In genomic region chr13:79401259-79402071, GRCh38 we compare ENCODE assay signal across 8 cellular contexts. TPM values are rescaled to one million over a fixed set of nuclear protein-coding genes. Genes with fewer than 3 reads are reported as not detected.
DNase-seq lines count a peak whose midpoint lies in the region; ATAC-seq and TF ChIP-seq lines count a peak whose summit lies in the region.

No MANE protein-coding gene starts in this region.

- peaks cover 68% of the 10 kb centered on the region for H4K20me1 ChIP-seq in OCI-LY3 (ENCODE audit: insufficient read depth, low read length)

- peak; percentile 16 for TF ChIP-seq CTCF in OCI-LY3 (IDR thresholded peaks at IDR 0.05; ENCODE audit: low read depth, low read length)
- TF ChIP-seq CTCF in psoas muscle (IDR thresholded peaks at IDR 0.05): no peak
- no peak for TF ChIP-seq CTCF in RWPE1 (conservative IDR thresholded peaks at IDR 0.05; ENCODE audit: low read depth)

- H3K4me3 ChIP-seq in OCI-LY3 (ENCODE audit: low read length) (0 out of 2 replicates have a peak overlapping the region, but pooled peaks have one; percentile 14), psoas muscle (peak overlapping the region; percentile 72)

- DNase-seq in psoas muscle (no peak), SHP77 (lab: John Stamatoyannopoulos, UW) (no peak), cerebellar nuclear complex (lab: John Stamatoyannopoulos, UW) (no peak), RWPE1 (ENCODE audit: low spot score) (no peak)

- H3K36me3 ChIP-seq in OCI-LY3 (replicated peaks; ENCODE audit: low read depth, low read length) (peaks cover 60% of the 10 kb centered on the region), psoas muscle (ENCODE audit: insufficient read depth in 1 of 2, low read depth in 1 of 2) (peaks cover 0 to 25% of the 10 kb centered on the region in 2 donors)

- H3K9me3 ChIP-seq in OCI-LY3 (ENCODE audit: insufficient read depth, low read length) (peaks cover 4% of the 10 kb centered on the region; the same call in 1 of the 2 replicates), psoas muscle (no peaks in the 10 kb centered on the region)

- H3K27ac ChIP-seq in OCI-LY3 (ENCODE audit: low read length): peak overlapping the region; percentile 9
- H3K27ac ChIP-seq in psoas muscle: peak overlapping the region; percentile 66
- no peak overlapping the region for H3K27ac ChIP-seq in RWPE1

- CTCF ChIA-PET in RWPE1 (lab: Yijun Ruan, JAX): interaction anchor here (0.6 to 0.7 kb wide), 3 partner anchors 73 to 1244 kb away, joined by 3 to 6 read pairs (median 5); no protein-coding TSS in a partner anchor

- WGBS in psoas muscle, 3 donors: 51 to 62% (median 56%) methylated on average over 2 of the region's 2 CpGs

- peak overlapping the region; percentile 83 for H3K4me2 ChIP-seq in OCI-LY3 (ENCODE audit: low read length)

- ATAC-seq in GM19023 (IDR thresholded peaks at IDR 0.05; ENCODE audit: unreplicated experiment): peak; percentile 17
- peak; percentile 33 for ATAC-seq in HG02798 (IDR thresholded peaks at IDR 0.05; ENCODE audit: poor library complexity, unreplicated experiment)
- no peak for ATAC-seq in psoas muscle
- no peak for ATAC-seq in SK-N-SH treated with all-trans-retinoic acid at 6 μM for 48 hours

- peaks cover 100% of the 10 kb centered on the region for H3K79me2 ChIP-seq in OCI-LY3 (ENCODE audit: low read length)

- peaks cover 43% of the 10 kb centered on the region for H3K4me1 ChIP-seq in OCI-LY3 (ENCODE audit: low read length)
- peaks cover 56% of the 10 kb centered on the region for H3K4me1 ChIP-seq in psoas muscle

- no peaks in the 10 kb centered on the region for H3K27me3 ChIP-seq in OCI-LY3 (ENCODE audit: low read depth, low read length)
- H3K27me3 ChIP-seq in psoas muscle (ENCODE audit: insufficient read depth in 3 of 3, low read length in 2 of 3): no peaks in the 10 kb centered on the region

- intact Hi-C loops in psoas muscle (cut with DNase I): no loop called here

- H3K9ac ChIP-seq in OCI-LY3 (ENCODE audit: low read length): no peak overlapping the region; the same call in 1 of the 2 replicates

- no peak overlapping the region for H2AFZ ChIP-seq in OCI-LY3 (ENCODE audit: low read depth, low read length)

- POLR2A ChIA-PET in RWPE1 (lab: Yijun Ruan, JAX; ENCODE audit: low non-redundant PET): interaction anchor here (0.6 kb wide), 1 partner anchor 331 kb away, joined by 4 read pairs; no protein-coding TSS in a partner anchor

TF ChIP-seq in SK-N-SH treated with all-trans-retinoic acid at 6 μM for 48 hours, 23 proteins besides CTCF, POLR2A, EP300 and RAD21:
- no peak for TF ChIP-seq TCF4 (CRISPR knock-in tag; IDR thresholded peaks at IDR 0.05; ENCODE audit: borderline replicate concordance)
- no peak for TF ChIP-seq ZFP3 (CRISPR knock-in tag; IDR thresholded peaks at IDR 0.05)
- no peak for TF ChIP-seq ESRRG (CRISPR knock-in tag; IDR thresholded peaks at IDR 0.05)
- no peak for TF ChIP-seq ARNTL (CRISPR knock-in tag; IDR thresholded peaks at IDR 0.05; ENCODE audit: borderline replicate concordance, low read depth)
- TF ChIP-seq SNAI2 (CRISPR knock-in tag; IDR thresholded peaks at IDR 0.05): no peak
- no peak for TF ChIP-seq OSR1 (CRISPR knock-in tag; IDR thresholded peaks at IDR 0.05)
- TF ChIP-seq ZNF70 (CRISPR knock-in tag; IDR thresholded peaks at IDR 0.05): no peak
- TF ChIP-seq, protein P1, sequence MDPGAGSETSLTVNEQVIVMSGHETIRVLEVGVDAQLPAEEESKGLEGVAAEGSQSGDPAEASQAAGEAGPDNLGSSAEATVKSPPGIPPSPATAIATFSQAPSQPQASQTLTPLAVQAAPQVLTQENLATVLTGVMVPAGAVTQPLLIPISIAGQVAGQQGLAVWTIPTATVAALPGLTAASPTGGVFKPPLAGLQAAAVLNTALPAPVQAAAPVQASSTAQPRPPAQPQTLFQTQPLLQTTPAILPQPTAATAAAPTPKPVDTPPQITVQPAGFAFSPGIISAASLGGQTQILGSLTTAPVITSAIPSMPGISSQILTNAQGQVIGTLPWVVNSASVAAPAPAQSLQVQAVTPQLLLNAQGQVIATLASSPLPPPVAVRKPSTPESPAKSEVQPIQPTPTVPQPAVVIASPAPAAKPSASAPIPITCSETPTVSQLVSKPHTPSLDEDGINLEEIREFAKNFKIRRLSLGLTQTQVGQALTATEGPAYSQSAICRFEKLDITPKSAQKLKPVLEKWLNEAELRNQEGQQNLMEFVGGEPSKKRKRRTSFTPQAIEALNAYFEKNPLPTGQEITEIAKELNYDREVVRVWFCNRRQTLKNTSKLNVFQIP (CRISPR knock-in tag; IDR thresholded peaks at IDR 0.05; ENCODE audit: borderline replicate concordance, low read depth): no peak
- no peak for TF ChIP-seq ZNF565 (CRISPR knock-in tag; conservative IDR thresholded peaks at IDR 0.05; ENCODE audit: low read depth)
- no peak for TF ChIP-seq GLIS3 (CRISPR knock-in tag; IDR thresholded peaks at IDR 0.05)

RNA-seq across cellular contexts. Expression of gene RBM26, which starts 4.6 kb away (rescaled TPM):
- 10 to 100 TPM; 21.4 to 36.5 (median 25.6) TPM for total RNA-seq in psoas muscle
- polyA plus RNA-seq in psoas muscle: 10 to 100 TPM in 2 of 3 donors, 1 to 10 TPM in 1; 9.6 to 23.7 (median 17.0) TPM

Comparison
In these comparisons a context has a peak if more than half of its experiments do, and no peak if none do; other contexts are left out.
1. ATAC-seq: peak in GM19023 (single experiment) and HG02798 (single experiment); none in psoas muscle (0 of 4) and SK-N-SH treated with all-trans-retinoic acid at 6 μM for 48 hours (single experiment).